ENCODE assay signal across 22 cellular contexts in genomic region chr20:21109144-21109543, GRCh38. TPM values are rescaled to one million over a fixed set of nuclear protein-coding genes. Genes with fewer than 3 reads are reported as not detected.
DNase-seq lines count a peak whose midpoint lies in the region; FAIRE-seq and TF ChIP-seq lines count a peak whose summit lies in the region.
"Had no signal": no experiment of that assay in that cellular context is flagged by ENCODE, and none has a peak within 500 bp of the region (broad histone marks: within the 10 kb centered on the region; RNA-seq: fewer than 3 reads in every experiment).

No MANE protein-coding gene starts in this region.

- H2BK15ac ChIP-seq in neuronal stem cell (ENCODE audit: low read length) = no peak overlapping the region

- H3K18ac ChIP-seq in neuronal stem cell (ENCODE audit: low read length) = no peak overlapping the region

- no peak overlapping the region for H3K4me2 ChIP-seq in GM23248 (ENCODE audit: unreplicated experiment)
- H3K4me2 ChIP-seq in neuronal stem cell (ENCODE audit: insufficient read depth, low read length, poor library complexity, severe bottlenecking) = no peak overlapping the region

- FAIRE-seq in HTR-8/SVneo (lab: Jason Lieb, UNC) = no peak
- FAIRE-seq: A204.1 had no signal

- TF ChIP-seq CTCF in fibroblast of mammary gland (conservative IDR thresholded peaks at IDR 0.05; ENCODE audit: control insufficient read depth, insufficient read depth, low read depth, low read length) = no peak

- peak; percentile 29 for DNase-seq in AG08395 (ENCODE audit: low spot score)
- DNase-seq in GM23248 = peak; percentile 40
- DNase-seq in RPMI7951 (ENCODE audit: low read depth) = peak; percentile 55
- DNase-seq in fibroblast of mammary gland (ENCODE audit: low read depth) = peak; percentile 38
- no peak for DNase-seq in NCI-H2227 (lab: John Stamatoyannopoulos, UW; ENCODE audit: unreplicated experiment)
- DNase-seq in ACHN = no peak
- DNase-seq in neuronal stem cell (ENCODE audit: low spot score) = no peak
- DNase-seq in HTR-8/SVneo (ENCODE audit: insufficient read length, low spot score) = no peak
- DNase-seq: CD4-positive, CD25-positive, alpha-beta regulatory T cell; COR-L47; GF-D8; GOT3; NCI-H1694; NCI-H446 treated with DMSO at 0.1 percent for 48 hours; NCI-H526 treated with DMSO at 0.1 percent for 48 hours; RPMI8226; SHP77; SW 1271 had no signal

- WGBS in GM23248 (ENCODE audit: low coverage in 1 of 2, low lambda C conversion rate in 2 of 2, missing lambda C conversion rate in 2 of 2), 2 experiments = 75 to 86% methylated on average over 2 of the region's 2 CpGs
- no CpG with 5 or more reads among the region's 2 CpGs for WGBS in neuronal stem cell (ENCODE audit: extremely low coverage in 2 of 2, insufficient read length in 2 of 2, insufficient replicate concordance in 1 of 2), 2 donors

- no peaks in the 10 kb centered on the region for H3K79me1 ChIP-seq in neuronal stem cell (ENCODE audit: low read depth, low read length)

- no peak overlapping the region for H2BK5ac ChIP-seq in neuronal stem cell (ENCODE audit: low read length)

- no peaks in the 10 kb centered on the region for H4K20me1 ChIP-seq in GM23248 (ENCODE audit: insufficient read depth)

- in situ Hi-C loops in GM23248 (cut with MboI) (no loop called here), ACHN (cut with HindIII; ENCODE audit: low pct_ligation_motif_present, low pct_unique_long_range_greater_than_20kb, low sequenced_read_pairs) (no loop called here)

- H3K9me2 ChIP-seq in GM23248 (ENCODE audit: insufficient read depth) = no peaks in the 10 kb centered on the region

- H3K4me3 ChIP-seq in GM23248 (no peak overlapping the region), fibroblast of mammary gland (ENCODE audit: control insufficient read depth, low read depth, low read length) (no peak overlapping the region), neuronal stem cell (ENCODE audit: low read length in 2 of 2) (no peak overlapping the region)
- H3K4me3 ChIP-seq: SK-N-MC had no signal

- H3K9me3 ChIP-seq in GM23248 (ENCODE audit: low read depth) = no peaks in the 10 kb centered on the region
- H3K9me3 ChIP-seq in neuronal stem cell (replicated peaks in 1 of 2; ENCODE audit: control insufficient read depth in 2 of 2, insufficient read depth in 1 of 2, low read depth in 1 of 2, low read length in 2 of 2) = no peaks in the 10 kb centered on the region

- H3F3A ChIP-seq in GM23248 (ENCODE audit: insufficient read depth) = no peaks in the 10 kb centered on the region

- H4K8ac ChIP-seq in neuronal stem cell (ENCODE audit: low read depth, low read length) = no peak overlapping the region

- H2AFZ ChIP-seq in GM23248 = no peak overlapping the region
- no peak overlapping the region for H2AFZ ChIP-seq in neuronal stem cell (ENCODE audit: low read length)

- H3K9ac ChIP-seq in GM23248 (no peak overlapping the region), neuronal stem cell (ENCODE audit: low read depth, low read length, poor library complexity) (no peak overlapping the region)

- no peak overlapping the region for H2AK5ac ChIP-seq in neuronal stem cell (ENCODE audit: low read depth, low read length)

- no peak overlapping the region for H3K14ac ChIP-seq in neuronal stem cell (ENCODE audit: low read length)

- H3K36me3 ChIP-seq in GM23248 (ENCODE audit: low read depth) (no peaks in the 10 kb centered on the region), neuronal stem cell (replicated peaks in 1 of 2; ENCODE audit: control insufficient read depth in 2 of 2, insufficient read depth in 2 of 2, low read length in 2 of 2) (no peaks in the 10 kb centered on the region)

- H3K4me1 ChIP-seq in GM23248 (ENCODE audit: insufficient read depth) = no peaks in the 10 kb centered on the region
- H3K4me1 ChIP-seq in neuronal stem cell (ENCODE audit: control insufficient read depth in 2 of 2, insufficient read depth in 1 of 2, low read depth in 1 of 2, low read length in 2 of 2) = peaks cover 0 to 1% of the 10 kb centered on the region in 2 donors

- no peak overlapping the region for H2BK12ac ChIP-seq in neuronal stem cell (ENCODE audit: low read length)

- H3K27ac ChIP-seq in GM23248 (no peak overlapping the region), neuronal stem cell (replicated peaks; ENCODE audit: low read length) (no peak overlapping the region)
- H3K27ac ChIP-seq: SK-N-MC had no signal

- H3K27me3 ChIP-seq in GM23248 (replicated peaks; ENCODE audit: insufficient read depth) (peaks cover 41% of the 10 kb centered on the region), neuronal stem cell (ENCODE audit: control insufficient read depth in 3 of 3, insufficient read depth in 3 of 3, low read depth in 1 of 3, low read length in 3 of 3) (peaks cover 25 to 94% (median 45%) of the 10 kb centered on the region in 3 experiments)

- no peak overlapping the region for H2BK120ac ChIP-seq in neuronal stem cell (ENCODE audit: low read depth, low read length)

- no peak overlapping the region for H3K4ac ChIP-seq in neuronal stem cell (ENCODE audit: low read length)

- no peak overlapping the region for H3K23ac ChIP-seq in neuronal stem cell (ENCODE audit: low read depth, low read length, poor library complexity)

- H4K91ac ChIP-seq in neuronal stem cell (ENCODE audit: low read depth, low read length, poor library complexity) = no peak overlapping the region

- H3K79me2 ChIP-seq in GM23248 (ENCODE audit: insufficient read depth) = no peaks in the 10 kb centered on the region

RNA-seq across cellular contexts. Expression of gene LINC00237, which starts 3.0 kb away (rescaled TPM):
- not detected in 2 replicates for total RNA-seq in GM23248 (2014; rRNA removed; shearing (Covaris generic))
- not detected in 2 replicates for polyA plus RNA-seq in GM23248 (2016; fragmentation: Nextera tagmentation; extraction: Ambion mirVana)
- total RNA-seq in RPMI7951 (2014; rRNA removed; shearing (Covaris generic)) = not detected in 2 replicates
- polyA plus RNA-seq in neuronal stem cell (2013, experiment 1 of 2) = not detected
- not detected for polyA plus RNA-seq in neuronal stem cell (2013, experiment 2 of 2)
- total RNA-seq: CD4-positive, CD25-positive, alpha-beta regulatory T cell; Daoy had no signal
- polyA plus RNA-seq: BJ had no signal

RNA-seq across cellular contexts. Expression of gene KIZ, which starts 16.7 kb away (rescaled TPM):
- 24.5 and 35.9 TPM in 2 replicates for total RNA-seq in GM23248 (2014; rRNA removed; shearing (Covaris generic))
- 15.2 and 15.4 TPM in 2 replicates for polyA plus RNA-seq in GM23248 (2016; fragmentation: Nextera tagmentation; extraction: Ambion mirVana)
- total RNA-seq in RPMI7951 (2014; rRNA removed; shearing (Covaris generic)) = 13.0 and 15.7 TPM in 2 replicates
- polyA plus RNA-seq in neuronal stem cell (2013, experiment 1 of 2) = 15.6 TPM
- 17.1 TPM for polyA plus RNA-seq in neuronal stem cell (2013, experiment 2 of 2)

Comparison
In these comparisons a context has a peak if more than half of its experiments do, and no peak if none do; other contexts are left out.
1. DNase-seq: peak in AG08395 (single experiment), GM23248 (single experiment), RPMI7951 (single experiment) and fibroblast of mammary gland (single experiment); none in NCI-H2227 (single experiment), ACHN (single experiment), neuronal stem cell (single experiment) and HTR-8/SVneo (single experiment).